8 cellular contexts compared by ENCODE assay signal in the genomic region with DNA sequence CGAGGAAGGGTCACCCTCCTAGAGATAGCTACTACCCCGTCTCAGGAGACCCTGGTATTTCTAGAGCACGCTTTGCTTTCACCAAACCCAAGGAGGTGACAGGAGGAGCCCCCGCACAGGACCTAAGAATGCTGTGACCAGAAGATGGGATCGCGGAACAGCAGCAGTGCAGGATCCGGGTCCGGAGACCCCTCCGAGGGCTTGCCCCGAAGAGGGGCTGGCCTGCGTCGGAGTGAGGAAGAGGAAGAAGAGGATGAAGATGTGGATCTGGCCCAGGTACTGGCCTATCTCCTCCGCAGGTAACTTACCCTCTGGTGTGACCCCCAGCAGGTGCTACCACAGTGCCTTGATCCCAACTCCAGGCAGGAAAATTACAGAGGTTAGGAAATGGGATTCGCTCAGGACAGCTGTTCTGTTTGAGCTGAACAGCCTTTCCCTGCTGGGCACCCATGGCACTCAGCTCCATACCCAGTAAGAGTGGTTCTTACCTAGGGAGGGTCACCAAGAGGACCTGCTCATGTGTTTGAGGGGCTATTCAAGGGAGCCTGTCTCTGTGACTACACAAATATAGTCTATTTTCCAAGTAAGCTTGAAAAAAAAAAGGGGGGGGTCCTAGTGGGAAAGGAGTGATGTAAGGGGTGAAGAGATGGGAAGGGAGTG. TPM values are rescaled to one million over a fixed set of nuclear protein-coding genes. Genes with fewer than 3 reads are reported as not detected.
DNase-seq lines count a peak whose midpoint lies in the region; TF ChIP-seq lines count a peak whose summit lies in the region.

No MANE protein-coding gene starts in this region.

- 1 to 2% (median 2%) methylated on average over 9 to 14 of the region's 14 CpGs for WGBS in adrenal gland, 4 donors
- WGBS in testis, 2 donors: 3 to 4% methylated on average over 5 to 14 of the region's 14 CpGs

- H3K9me3 Mint-ChIP-seq in activated CD4-positive, alpha-beta T cell treated with anti-CD3 and anti-CD28 coated beads, Interleukin-2, amount 10 ng/mL, durations not matched to agents 24 days and 14 days: no peaks in the 10 kb centered on the region

- H3K4me1 ChIP-seq in adrenal gland (replicated peaks in 1 of 2) (peaks cover 19% of the 10 kb centered on the region in 2 donors), testis (peaks cover 9% of the 10 kb centered on the region)

- H3K27me3 ChIP-seq in adrenal gland: no peaks in the 10 kb centered on the region
- no peaks in the 10 kb centered on the region for H3K27me3 ChIP-seq in layer of hippocampus (ENCODE audit: control insufficient read depth, insufficient read depth, low read length)
- no peaks in the 10 kb centered on the region for H3K27me3 ChIP-seq in testis

- peaks cover 2% of the 10 kb centered on the region for H3K27me3 Mint-ChIP-seq in activated CD4-positive, alpha-beta T cell treated with anti-CD3 and anti-CD28 coated beads, Interleukin-2, amount 10 ng/mL, durations not matched to agents 24 days and 14 days

- H3K27ac Mint-ChIP-seq in activated CD4-positive, alpha-beta T cell treated with anti-CD3 and anti-CD28 coated beads, Interleukin-2, amount 10 ng/mL, durations not matched to agents 24 days and 14 days: peak overlapping the region; percentile 100

- H3K4me3 Mint-ChIP-seq in activated CD4-positive, alpha-beta T cell treated with anti-CD3 and anti-CD28 coated beads, Interleukin-2, amount 10 ng/mL, durations not matched to agents 24 days and 14 days: peak overlapping the region; percentile 99

- intact Hi-C loops in activated CD4-positive, alpha-beta T cell treated with anti-CD3 and anti-CD28 coated beads, Interleukin-2, amount 10 ng/mL, durations not matched to agents 24 days and 14 days (cut with micrococcal nuclease): loop anchor here (2.0 to 10.0 kb wide), 2 partner anchors 63 to 319 kb away; partner anchors contain the start of gene CARMIL3
- intact Hi-C loops in adrenal gland (cut with DNase I): no loop called here
- intact Hi-C loops in testis (cut with DNase I; ENCODE audit: low total_unique reads): no loop called here

- peaks cover 34% of the 10 kb centered on the region for H3K4me1 Mint-ChIP-seq in activated CD4-positive, alpha-beta T cell treated with anti-CD3 and anti-CD28 coated beads, Interleukin-2, amount 10 ng/mL, durations not matched to agents 24 days and 14 days

- no peak for TF ChIP-seq POLR2A in adrenal gland (IDR thresholded peaks at IDR 0.05)
- no peak for TF ChIP-seq POLR2A in testis (IDR thresholded peaks at IDR 0.05)

- peak overlapping the region in 3 of 4 donors; percentile 19 to 81 (median 55) for H3K4me3 ChIP-seq in adrenal gland
- peak overlapping the region; percentile 68 to 76 for H3K4me3 ChIP-seq in testis

- peaks cover 0 to 40% of the 10 kb centered on the region in 2 donors for H3K36me3 ChIP-seq in adrenal gland (replicated peaks in 1 of 2)
- H3K36me3 ChIP-seq in testis (ENCODE audit: low read depth, missing control alignments): no peaks in the 10 kb centered on the region

- H3K9me3 ChIP-seq in adrenal gland (replicated peaks in 1 of 3) (no peaks in the 10 kb centered on the region), testis (no peaks in the 10 kb centered on the region)

- H3K27ac ChIP-seq in adrenal gland (peak overlapping the region in 4 of 5 donors; percentile 97 to 100 (median 98)), layer of hippocampus (ENCODE audit: low read depth, low read length) (peak overlapping the region; percentile 100), testis (peak overlapping the region; percentile 99 to 100)

- DNase-seq in activated CD4-positive, alpha-beta T cell treated with anti-CD3 and anti-CD28 coated beads, Interleukin-2, amount 10 ng/mL, durations not matched to agents 24 days and 14 days: no peak
- no peak for DNase-seq in activated CD4-positive, alpha-beta T cell treated with anti-CD3 and anti-CD28 coated beads, Interleukin-2, amount 50 U/mL, for 48 hours
- DNase-seq in adrenal gland (peak in 1 of 7 donors; percentile 18), testis (no peak), NCI-H2196 treated with DMSO at 0.1 percent for 48 hours (lab: John Stamatoyannopoulos, UW; ENCODE audit: unreplicated experiment) (no peak), EL (no peak), NCI-H1105 treated with DMSO at 0.1 percent for 48 hours (lab: John Stamatoyannopoulos, UW) (no peak)

- no peak for TF ChIP-seq CTCF in adrenal gland (IDR thresholded peaks at IDR 0.05)
- TF ChIP-seq CTCF in testis (IDR thresholded peaks at IDR 0.05): no peak

- H3K36me3 Mint-ChIP-seq in activated CD4-positive, alpha-beta T cell treated with anti-CD3 and anti-CD28 coated beads, Interleukin-2, amount 10 ng/mL, durations not matched to agents 24 days and 14 days (ENCODE audit: low read depth): peaks cover 36% of the 10 kb centered on the region

RNA-seq across cellular contexts. Expression of gene NRL, which starts 0.8 kb away (rescaled TPM):
- total RNA-seq in activated CD4-positive, alpha-beta T cell treated with anti-CD3 and anti-CD28 coated beads, Interleukin-2, amount 10 ng/mL, durations not matched to agents 24 days and 14 days: 0.96 and 1.2 TPM in 2 replicates
- total RNA-seq in adrenal gland: 10 to 100 TPM in 1 of 8 donors, 1 to 10 TPM in 7; 3.3 to 20.2 (median 4.9) TPM
- 1 to 10 TPM; 2.2 to 3.5 (median 3.1) TPM for polyA plus RNA-seq in adrenal gland
- total RNA-seq in testis: 1 to 10 TPM; 6.6 to 8.3 TPM
- 8.2 TPM for polyA plus RNA-seq in testis (ENCODE audit: insufficient read depth, low read depth, low replicate concordance)

RNA-seq across cellular contexts. Expression of gene DCAF11, which starts 1.0 kb away (rescaled TPM):
- 55.8 and 57.3 TPM in 2 replicates for total RNA-seq in activated CD4-positive, alpha-beta T cell treated with anti-CD3 and anti-CD28 coated beads, Interleukin-2, amount 10 ng/mL, durations not matched to agents 24 days and 14 days
- total RNA-seq in adrenal gland (100 to 1,000 TPM in 7 of 8 donors, 10 to 100 TPM in 1; 88.9 to 401 (median 132) TPM), testis (10 to 100 TPM; 67.6 to 68.0 TPM)
- polyA plus RNA-seq in adrenal gland (10 to 100 TPM; 40.4 to 94.0 (median 42.3) TPM), testis (ENCODE audit: insufficient read depth, low read depth, low replicate concordance) (77.4 TPM)

RNA-seq across cellular contexts. Expression of gene FITM1, which starts 14.9 kb away (rescaled TPM):
- 0.26 and 0.54 TPM in 2 replicates for total RNA-seq in activated CD4-positive, alpha-beta T cell treated with anti-CD3 and anti-CD28 coated beads, Interleukin-2, amount 10 ng/mL, durations not matched to agents 24 days and 14 days
- total RNA-seq in adrenal gland: 10 to 100 TPM in 3 of 8 donors, 1 to 10 TPM in 5; 6.5 to 14.5 (median 9.5) TPM
- 10 to 100 TPM in 2 of 3 donors, 1 to 10 TPM in 1; 4.6 to 25.7 (median 13.4) TPM for polyA plus RNA-seq in adrenal gland
- total RNA-seq in testis: 1 to 10 TPM; 2.2 to 3.5 TPM
- 3.7 TPM for polyA plus RNA-seq in testis (ENCODE audit: insufficient read depth, low read depth, low replicate concordance)

RNA-seq across cellular contexts. Expression of gene PSME1, which starts 20.4 kb away (rescaled TPM):
- 300 and 306 TPM in 2 replicates for total RNA-seq in activated CD4-positive, alpha-beta T cell treated with anti-CD3 and anti-CD28 coated beads, Interleukin-2, amount 10 ng/mL, durations not matched to agents 24 days and 14 days
- total RNA-seq in adrenal gland (100 to 1,000 TPM; 208 to 323 (median 274) TPM), testis (10 to 100 TPM; 43.3 to 63.9 TPM)
- polyA plus RNA-seq in adrenal gland (100 to 1,000 TPM; 205 to 386 (median 313) TPM), testis (ENCODE audit: insufficient read depth, low read depth, low replicate concordance) (101 TPM)

RNA-seq across cellular contexts. Expression of gene PCK2, which starts 21.5 kb away (rescaled TPM):
- 63.6 and 64.2 TPM in 2 replicates for total RNA-seq in activated CD4-positive, alpha-beta T cell treated with anti-CD3 and anti-CD28 coated beads, Interleukin-2, amount 10 ng/mL, durations not matched to agents 24 days and 14 days
- total RNA-seq in adrenal gland (10 to 100 TPM in 7 of 8 donors, 1 to 10 TPM in 1; 9.8 to 37.0 (median 20.0) TPM), testis (10 to 100 TPM; 20.7 to 30.6 TPM)
- polyA plus RNA-seq in adrenal gland (10 to 100 TPM in 2 of 3 donors, 1 to 10 TPM in 1; 7.9 to 17.9 (median 10.5) TPM), testis (ENCODE audit: insufficient read depth, low read depth, low replicate concordance) (43.6 TPM)
